2 cellular contexts compared by ENCODE assay signal in genomic region chr15:41950505-41950904, GRCh38.
TF ChIP-seq lines count a peak whose summit lies in the region.

No MANE protein-coding gene starts in this region.

TF ChIP-seq in IMR-90, 13 proteins besides CTCF, POLR2A, EP300 and RAD21:
- TF ChIP-seq BHLHE40 (IDR thresholded peaks at IDR 0.05; ENCODE audit: low read depth, low read length) = peak; percentile 82
- TF ChIP-seq MXI1 (IDR thresholded peaks at IDR 0.05; ENCODE audit: borderline replicate concordance, low read depth, low read length) = no peak

TF ChIP-seq in H1, 55 proteins besides CTCF, POLR2A, EP300 and RAD21:
- TF ChIP-seq BCL11A (IDR thresholded peaks at IDR 0.05; ENCODE audit: low read depth in 2 of 2, low read length in 2 of 2) = no peak
- no peak for TF ChIP-seq PHF8 (conservative IDR thresholded peaks at IDR 0.05; ENCODE audit: low read depth, low read length)
- no peak for TF ChIP-seq USF2 (IDR thresholded peaks at IDR 0.05; ENCODE audit: low read length)
- no peak for TF ChIP-seq RFX5 (IDR thresholded peaks at IDR 0.05; ENCODE audit: borderline replicate concordance, low read depth, low read length)
- TF ChIP-seq CREB1 (IDR thresholded peaks at IDR 0.05) = no peak
- no peak for TF ChIP-seq BACH1 (IDR thresholded peaks at IDR 0.05; ENCODE audit: low read length)
- no peak for TF ChIP-seq POLR2AphosphoS5 (IDR thresholded peaks at IDR 0.05; ENCODE audit: low read depth, low read length)
- TF ChIP-seq SIX5 (IDR thresholded peaks at IDR 0.05; ENCODE audit: low read depth, low read length) = no peak
- no peak for TF ChIP-seq JUN (IDR thresholded peaks at IDR 0.05; ENCODE audit: low read depth, low read length)
- no peak for TF ChIP-seq CTBP2 (IDR thresholded peaks at IDR 0.05; ENCODE audit: borderline replicate concordance, insufficient read depth, insufficient read length, low read length)
- no peak for TF ChIP-seq TBP (IDR thresholded peaks at IDR 0.05; ENCODE audit: low read depth, low read length)
- TF ChIP-seq HDAC6 (IDR thresholded peaks at IDR 0.05; ENCODE audit: low read depth, low read length) = no peak
- TF ChIP-seq TEAD4 (IDR thresholded peaks at IDR 0.05; ENCODE audit: low read depth, low read length) = no peak
- TF ChIP-seq SP2 (IDR thresholded peaks at IDR 0.05; ENCODE audit: low read length) = no peak
- TF ChIP-seq CBX5 (IDR thresholded peaks at IDR 0.05; ENCODE audit: low read depth, low read length) = no peak
